In the genomic region with DNA sequence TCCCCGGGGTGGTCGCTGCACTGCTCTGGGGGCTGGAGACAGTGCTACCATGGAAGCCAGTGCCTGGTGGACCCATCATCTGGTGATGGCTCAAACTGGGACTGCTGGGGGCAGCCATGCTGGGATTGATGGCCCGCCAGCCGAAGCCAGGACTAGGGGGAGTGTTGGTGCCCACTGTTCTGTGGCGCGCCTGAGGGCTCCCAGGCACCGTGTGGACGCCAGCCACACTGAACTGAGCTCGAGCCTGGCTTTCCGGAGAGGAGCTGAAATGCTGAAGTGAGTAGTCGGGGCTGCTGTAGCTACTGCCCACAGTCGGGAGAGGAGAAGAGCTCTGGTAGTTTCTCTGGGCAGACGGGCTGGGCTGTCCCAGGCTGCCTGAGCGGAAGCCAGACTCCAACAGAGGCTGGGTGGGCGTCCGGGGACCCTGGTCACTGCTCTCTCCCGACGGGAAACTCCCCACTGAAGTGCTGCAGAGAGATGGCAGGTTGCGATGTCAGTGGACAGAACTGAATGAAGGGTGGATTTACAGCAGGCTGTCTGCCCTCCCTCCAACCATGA, we compare ENCODE assay signal across 18 cellular contexts.
DNase-seq lines count a peak whose midpoint lies in the region; ATAC-seq and TF ChIP-seq lines count a peak whose summit lies in the region.
"Had no signal": no experiment of that assay in that cellular context is flagged by ENCODE, and none has a peak within 500 bp of the region (broad histone marks: within the 10 kb centered on the region; RNA-seq: fewer than 3 reads in every experiment).

No MANE protein-coding gene starts in this region.

- no peaks in the 10 kb centered on the region for H3K9me3 ChIP-seq in heart right ventricle
- no peaks in the 10 kb centered on the region for H3K9me3 ChIP-seq in mesenchymal stem cell (ENCODE audit: control insufficient read depth, low read length)
- H3K9me3 ChIP-seq in gastrocnemius medialis, result no peaks in the 10 kb centered on the region
- no peaks in the 10 kb centered on the region for H3K9me3 ChIP-seq in SJCRH30 (replicated peaks)
- H3K9me3 ChIP-seq: A549, Caco-2, MG63 had no signal

- TF ChIP-seq CTCF in heart right ventricle (IDR thresholded peaks at IDR 0.05), result no peak
- TF ChIP-seq CTCF in gastrocnemius medialis (IDR thresholded peaks at IDR 0.05 in 4 of 5, conservative IDR thresholded peaks at IDR 0.05 in 1 of 5), result no peak

- WGBS in heart right ventricle, 2 donors, result 83 to 86% methylated on average over 19 of the region's 19 CpGs
- 91% methylated on average over 18 of the region's 19 CpGs for whole genome bisulfite sequencing in mesenchymal stem cell

- no peak overlapping the region for H2AFZ ChIP-seq in mesenchymal stem cell (ENCODE audit: low read depth, low read length)

- peaks cover 2% of the 10 kb centered on the region for H3K79me1 ChIP-seq in mesenchymal stem cell (replicated peaks; ENCODE audit: low read length, poor library complexity, severe bottlenecking)

- H3K4ac ChIP-seq in mesenchymal stem cell (ENCODE audit: low read depth in 1 of 2, low read length in 2 of 2), result peak overlapping the region in 1 of 2 experiments; percentile 1

- H4K91ac ChIP-seq in mesenchymal stem cell (ENCODE audit: low read length), result peak overlapping the region; percentile 34

- no peak overlapping the region for H3K4me2 ChIP-seq in mesenchymal stem cell (ENCODE audit: low read length, poor library complexity, severe bottlenecking)
- H3K4me2 ChIP-seq: A549 had no signal

- H2BK12ac ChIP-seq in mesenchymal stem cell (ENCODE audit: low read length in 2 of 2), result peak overlapping the region; percentile 22 to 38

- H3K27ac ChIP-seq in heart right ventricle (peak overlapping the region in 7 of 10 donors; percentile 47 to 96 (median 76)), mesenchymal stem cell (ENCODE audit: low read length, poor library complexity, severe bottlenecking) (no peak overlapping the region), gastrocnemius medialis (peak overlapping the region; percentile 68 to 99 (median 86)), SJCRH30 (no peak overlapping the region)
- H3K27ac ChIP-seq: A549 had no signal

- H2AK5ac ChIP-seq in mesenchymal stem cell (ENCODE audit: low read length, severe bottlenecking), result no peak overlapping the region

- H3K4me1 ChIP-seq in heart right ventricle, result peaks cover 43 to 100% (median 96%) of the 10 kb centered on the region in 9 donors
- H3K4me1 ChIP-seq in mesenchymal stem cell (ENCODE audit: control insufficient read depth, insufficient read depth, low read depth, low read length), result peaks cover 6% of the 10 kb centered on the region
- peaks cover 61 to 97% of the 10 kb centered on the region in 2 donors for H3K4me1 ChIP-seq in gastrocnemius medialis
- H3K4me1 ChIP-seq in SJCRH30, result no peaks in the 10 kb centered on the region
- H3K4me1 ChIP-seq: A549 had no signal

- peaks cover 0 to 100% (median 68%) of the 10 kb centered on the region in 9 donors for H3K36me3 ChIP-seq in heart right ventricle
- H3K36me3 ChIP-seq in mesenchymal stem cell (ENCODE audit: control insufficient read depth in 1 of 2, insufficient read depth in 2 of 2, low read depth in 1 of 2, low read length in 2 of 2), result peaks cover 90% of the 10 kb centered on the region in 2 experiments
- peaks cover 3 to 99% of the 10 kb centered on the region in 2 donors for H3K36me3 ChIP-seq in gastrocnemius medialis
- H3K36me3 ChIP-seq in SJCRH30, result no peaks in the 10 kb centered on the region

- H2BK5ac ChIP-seq in mesenchymal stem cell (ENCODE audit: low read depth, low read length, poor library complexity, severe bottlenecking), result no peak overlapping the region

- no peak overlapping the region for H2BK120ac ChIP-seq in mesenchymal stem cell (ENCODE audit: low read depth, low read length)

- intact Hi-C loops in heart right ventricle (cut with DNase I) (no loop called here), cardiac septum (cut with DNase I) (no loop called here), gastrocnemius medialis (cut with DNase I; ENCODE audit: low total_unique reads) (no loop called here)

- DNase-seq in heart right ventricle, result no peak
- no peak for DNase-seq in cardiac septum (ENCODE audit: low spot score)
- DNase-seq in mesenchymal stem cell, result no peak
- no peak for DNase-seq in gastrocnemius medialis
- no peak for DNase-seq in medulla oblongata (ENCODE audit: extremely low spot score)
- no peak for DNase-seq in SJCRH30
- no peak for DNase-seq in left lobe of liver (ENCODE audit: low spot score)
- no peak for DNase-seq in cerebellar cortex (ENCODE audit: low spot score)
- DNase-seq: Caco-2; MG63; NCI-H1092 treated with DMSO at 0.1 percent for 48 hours; NCI-H1694; NCI-H2107; NCI-H226; NCI-H69; NK-92 treated with Interleukin-12 subunit alpha and Interleukin-12 subunit beta, amount 100 ng/mL, for 24 hours; OCI-M1 had no signal

- H3K4me3 ChIP-seq in heart right ventricle, result no peak overlapping the region
- H3K4me3 ChIP-seq in mesenchymal stem cell (ENCODE audit: insufficient read depth in 1 of 2, low read depth in 1 of 2, low read length in 2 of 2), result no peak overlapping the region
- H3K4me3 ChIP-seq in gastrocnemius medialis, result no peak overlapping the region
- no peak overlapping the region for H3K4me3 ChIP-seq in SJCRH30
- H3K4me3 ChIP-seq: A549, MG63 had no signal

- ATAC-seq in heart right ventricle (peak in 1 of 8 donors; percentile 1), gastrocnemius medialis (no peak), left lobe of liver (no peak)
- ATAC-seq: A549 had no signal

- H3K9ac ChIP-seq in mesenchymal stem cell (ENCODE audit: low read length), result no peak overlapping the region

- peak overlapping the region; percentile 48 for H2BK15ac ChIP-seq in mesenchymal stem cell (ENCODE audit: low read depth, poor library complexity, severe bottlenecking)

- TF ChIP-seq POLR2A in gastrocnemius medialis (IDR thresholded peaks at IDR 0.05), result no peak

- in situ Hi-C loops in gastrocnemius medialis (cut with MboI; ENCODE audit: low sequenced_read_pairs in 4 of 4), result no loop called here

- no peak overlapping the region for H3K14ac ChIP-seq in mesenchymal stem cell (ENCODE audit: low read length in 2 of 2)

- peak overlapping the region; percentile 14 to 25 for H3K18ac ChIP-seq in mesenchymal stem cell (ENCODE audit: low read depth in 1 of 2, low read length in 2 of 2)

- no peaks in the 10 kb centered on the region for H3K27me3 ChIP-seq in heart right ventricle
- H3K27me3 ChIP-seq in mesenchymal stem cell (ENCODE audit: control insufficient read depth in 1 of 2, insufficient read depth in 1 of 2, low read length in 2 of 2), result no peaks in the 10 kb centered on the region
- no peaks in the 10 kb centered on the region for H3K27me3 ChIP-seq in gastrocnemius medialis
- no peaks in the 10 kb centered on the region for H3K27me3 ChIP-seq in SJCRH30
- H3K27me3 ChIP-seq: MG63 had no signal

- no peak overlapping the region for H4K8ac ChIP-seq in mesenchymal stem cell (ENCODE audit: low read length)

- no peak overlapping the region for H3K23ac ChIP-seq in mesenchymal stem cell (ENCODE audit: low read length in 2 of 2)

Comparison
In these comparisons a context has a peak if more than half of its experiments do, and no peak if none do; other contexts are left out.
1. H3K27ac ChIP-seq: peak in heart right ventricle (7 of 10) and gastrocnemius medialis (4 of 4); none in mesenchymal stem cell (single experiment) and SJCRH30 (single experiment).